In the genomic region with DNA sequence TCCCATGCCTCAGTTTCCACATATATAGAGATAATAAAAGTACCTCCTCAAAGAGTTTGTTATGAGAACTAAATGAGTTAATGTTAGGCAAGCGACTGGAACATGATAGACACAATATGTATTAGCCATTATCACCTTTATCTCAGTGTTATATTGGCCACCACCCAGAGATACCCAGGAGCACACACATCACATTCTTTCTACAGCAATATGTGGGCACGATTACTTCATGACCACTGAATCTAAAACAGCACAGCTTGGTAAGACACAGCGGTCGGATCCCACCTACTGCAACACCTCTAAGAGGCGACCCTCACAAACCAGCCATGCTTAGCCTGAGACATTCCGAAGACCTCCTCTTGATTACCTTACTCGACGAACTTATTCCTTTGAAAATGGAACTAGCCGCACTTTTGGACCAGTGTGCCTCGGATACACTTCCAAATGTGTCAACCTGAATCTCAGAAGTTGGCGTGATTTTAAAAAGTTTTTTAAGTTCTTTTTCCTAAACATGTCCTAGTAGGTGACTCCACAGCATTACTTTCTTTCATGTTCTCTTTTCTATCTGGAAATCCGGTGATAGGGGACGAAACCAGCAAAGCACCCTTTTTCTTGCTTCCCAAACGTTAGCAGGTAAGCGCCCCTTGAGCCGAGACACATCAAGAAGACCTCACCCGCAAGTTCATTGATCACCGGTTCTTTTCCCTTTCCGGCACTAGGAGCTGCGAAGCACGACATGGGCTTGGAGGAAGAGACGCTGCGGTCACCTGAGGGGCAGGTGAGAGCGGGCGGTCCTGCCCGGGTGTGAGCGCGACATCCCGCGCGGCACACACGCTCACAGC, we compare ENCODE assay signal across 8 cellular contexts. TPM values are rescaled to one million over a fixed set of nuclear protein-coding genes. Genes with fewer than 3 reads are reported as not detected.
DNase-seq lines count a peak whose midpoint lies in the region; ATAC-seq and TF ChIP-seq lines count a peak whose summit lies in the region.

No MANE protein-coding gene starts in this region.

- H2AK5ac ChIP-seq in H9 (ENCODE audit: insufficient read length, low read length) = no peak overlapping the region

- WGBS in H9 (ENCODE audit: extremely low coverage, insufficient read length, low lambda C conversion rate) = no CpG with 5 or more reads among the region's 32 CpGs
- WGBS in prostate gland = 20% methylated on average over 32 of the region's 32 CpGs

- H4K8ac ChIP-seq in H9 (replicated peaks; ENCODE audit: insufficient read length, low read depth, low read length) = no peak overlapping the region

- H3K4ac ChIP-seq in H9 (ENCODE audit: low read depth, low read length) = no peak overlapping the region

- H3K27me3 ChIP-seq in H9 (ENCODE audit: insufficient read depth, low read length) = no peaks in the 10 kb centered on the region
- H3K27me3 ChIP-seq in prostate gland (replicated peaks; ENCODE audit: insufficient read depth) = no peaks in the 10 kb centered on the region

- H3T11ph ChIP-seq in H9 (ENCODE audit: low read length) = no peak overlapping the region

- peaks cover 36% of the 10 kb centered on the region for H3K4me1 Mint-ChIP-seq in CD14-positive monocyte
- peaks cover 44 to 46% of the 10 kb centered on the region in 2 experiments for H3K4me1 Mint-ChIP-seq in H9

- H3K36me3 Mint-ChIP-seq in CD14-positive monocyte = peaks cover 5% of the 10 kb centered on the region in 2 donors
- H3K36me3 Mint-ChIP-seq in H9 (ENCODE audit: insufficient read depth in 1 of 3, low read depth in 3 of 3) = no peaks in the 10 kb centered on the region; a peak in 2 of 7 replicates

- TF ChIP-seq CTCF in CD14-positive monocyte (IDR thresholded peaks at IDR 0.05) = no peak
- TF ChIP-seq CTCF in H9 (conservative IDR thresholded peaks at IDR 0.05) = no peak
- TF ChIP-seq CTCF in fibroblast of pulmonary artery (IDR thresholded peaks at IDR 0.05; ENCODE audit: low read length, missing control alignments) = no peak
- no peak for TF ChIP-seq CTCF in prostate gland (IDR thresholded peaks at IDR 0.05)

- H3K4me3 Mint-ChIP-seq in CD14-positive monocyte = peak overlapping the region; percentile 89 to 91
- H3K4me3 Mint-ChIP-seq in H9 = peak overlapping the region; percentile 92 to 96

- no peak for TF ChIP-seq POLR2A in prostate gland (IDR thresholded peaks at IDR 0.05)

- H3K79me2 ChIP-seq in H9 (ENCODE audit: insufficient read depth, low read length) = peaks cover 2% of the 10 kb centered on the region; the same call in 1 of the 2 replicates

- H3K56ac ChIP-seq in H9 (ENCODE audit: insufficient read length, low read depth, low read length) = no peak overlapping the region

- H3K9ac ChIP-seq in H9 (ENCODE audit: extremely low read depth, insufficient read length, low read length) = peak overlapping the region; percentile 17

- peaks cover 8% of the 10 kb centered on the region for H3K23me2 ChIP-seq in H9 (ENCODE audit: insufficient read length, low read depth, low read length, poor library complexity, severe bottlenecking)

- H2BK15ac ChIP-seq in H9 (ENCODE audit: low read depth, low read length) = no peak overlapping the region

- H2AFZ ChIP-seq in H9 (ENCODE audit: low read length) = no peak overlapping the region

- H3K27ac ChIP-seq in H9 (ENCODE audit: insufficient read length, low read depth, low read length) = no peak overlapping the region
- H3K27ac ChIP-seq in prostate gland = peak overlapping the region; percentile 80 to 92

- peak overlapping the region; percentile 89 for H3K4me3 ChIP-seq in fibroblast of pulmonary artery (replicated peaks; ENCODE audit: low read depth, low read length)
- H3K4me3 ChIP-seq in prostate gland = peak overlapping the region; percentile 73 to 96

- no peak for DNase-seq in CD14-positive monocyte (ENCODE audit: low spot score)
- no peak for DNase-seq in H9
- DNase-seq in SK-N-DZ (ENCODE audit: low spot score) = peak; percentile 12
- no peak for DNase-seq in fibroblast of pulmonary artery (ENCODE audit: low read depth)
- peak; percentile 33 for DNase-seq in prostate gland (ENCODE audit: low spot score)
- no peak for DNase-seq in SIG-M5 treated with dmso at 0.1 percent for 504 hours (lab: John Stamatoyannopoulos, UW; ENCODE audit: unreplicated experiment)
- no peak for DNase-seq in 8988T

- H3K4me2 ChIP-seq in H9 (ENCODE audit: insufficient read depth, insufficient read length, low read length) = peak overlapping the region; percentile 69

- no peak overlapping the region for H3K23ac ChIP-seq in H9 (ENCODE audit: insufficient read length, low read depth, low read length)

- H3K9me3 ChIP-seq in H9 (ENCODE audit: control insufficient read depth, low read depth, low read length) = no peaks in the 10 kb centered on the region
- no peaks in the 10 kb centered on the region for H3K9me3 ChIP-seq in prostate gland

- H2BK20ac ChIP-seq in H9 (ENCODE audit: low read depth, low read length, poor library complexity, severe bottlenecking) = no peak overlapping the region

- no peaks in the 10 kb centered on the region for H3K79me1 ChIP-seq in H9 (ENCODE audit: insufficient read depth, low read depth, low read length, poor library complexity, severe bottlenecking)

- no peak overlapping the region for H2BK12ac ChIP-seq in H9 (ENCODE audit: insufficient read length, low read depth, low read length)

- H3K27me3 Mint-ChIP-seq in CD14-positive monocyte (ENCODE audit: low read depth in 3 of 3) = peaks cover 3 to 6% (median 3%) of the 10 kb centered on the region in 3 donors
- H3K27me3 Mint-ChIP-seq in H9 (ENCODE audit: low read depth) = peaks cover 9% of the 10 kb centered on the region; the same call in 1 of the 2 replicates

- no peak overlapping the region for H3K18ac ChIP-seq in H9 (ENCODE audit: insufficient read length, low read depth, low read length)

- no peak overlapping the region for H4K5ac ChIP-seq in H9 (ENCODE audit: insufficient read length, low read depth, low read length)

- H3K9me3 Mint-ChIP-seq in CD14-positive monocyte (peaks cover 0 to 4% (median 0%) of the 10 kb centered on the region in 7 donors), H9 (no peaks in the 10 kb centered on the region)

- H2BK5ac ChIP-seq in H9 (ENCODE audit: insufficient read length, low read length) = no peak overlapping the region

- peak overlapping the region; percentile 34 for H3K14ac ChIP-seq in H9 (ENCODE audit: insufficient read depth, low read length)

- no peaks in the 10 kb centered on the region for H3K36me3 ChIP-seq in prostate gland

- H2BK120ac ChIP-seq in H9 (ENCODE audit: low read depth, low read length, poor library complexity, severe bottlenecking) = no peak overlapping the region

- no peak overlapping the region for H4K91ac ChIP-seq in H9 (ENCODE audit: insufficient read length, low read depth, low read length)

- intact Hi-C loops in CD14-positive monocyte (cut with micrococcal nuclease) = loop anchor here (10.0 kb wide), 4 partner anchors 300 to 630 kb away; a partner anchor contains a TSS
- intact Hi-C loops in prostate gland (cut with DNase I) = no loop called here

- ATAC-seq in HG03432 (IDR thresholded peaks at IDR 0.05; ENCODE audit: unreplicated experiment) = no peak

- no peaks in the 10 kb centered on the region for H4K20me1 ChIP-seq in H9 (ENCODE audit: control insufficient read depth, insufficient read depth, insufficient read length)

- peak overlapping the region; percentile 68 to 96 (median 84) for H3K27ac Mint-ChIP-seq in CD14-positive monocyte
- H3K27ac Mint-ChIP-seq in H9 = peak overlapping the region in 1 of 3 experiments; percentile 73; a peak in 1 of 7 replicates

- H3K4me1 ChIP-seq in H9 (ENCODE audit: insufficient read depth, low read length) (peaks cover 8% of the 10 kb centered on the region), prostate gland (replicated peaks) (no peaks in the 10 kb centered on the region)

RNA-seq across cellular contexts. Expression of a gene that starts 0.9 kb away (rescaled TPM):
- polyA plus RNA-seq in CD14-positive monocyte = 10 to 100 TPM; 17.6 to 19.9 TPM
- total RNA-seq in H9 (2021) (27.6 and 27.8 TPM in 2 replicates), prostate gland (10 to 100 TPM; 24.9 to 29.9 TPM)
- 12.0 and 14.9 TPM in 2 replicates for polyA plus RNA-seq in SK-N-DZ (2014; cell fraction: cytosol; rRNA removed)
- polyA plus RNA-seq in SK-N-DZ (2014; cell fraction: nucleus; rRNA removed) = 2.5 and 3.8 TPM in 2 replicates

Comparison
In these comparisons a context has a peak if more than half of its experiments do, and no peak if none do; other contexts are left out.
1. DNase-seq: peak in SK-N-DZ (single experiment) and prostate gland (single experiment); none in CD14-positive monocyte (single experiment), H9 (single experiment), fibroblast of pulmonary artery (single experiment), SIG-M5 treated with dmso at 0.1 percent for 504 hours (single experiment) and 8988T (single experiment).